In genomic region chr2:237290249-237290648, GRCh38 we compare ENCODE assay signal across 9 cellular contexts.
DNase-seq lines count a peak whose midpoint lies in the region; ATAC-seq and TF ChIP-seq lines count a peak whose summit lies in the region.
"Had no signal": no experiment of that assay in that cellular context is flagged by ENCODE, and none has a peak within 500 bp of the region (broad histone marks: within the 10 kb centered on the region; RNA-seq: fewer than 3 reads in every experiment).

No MANE protein-coding gene starts in this region.

- WGBS in upper lobe of left lung, 2 donors, result 37 to 48% methylated on average over 12 of the region's 12 CpGs

- no peak overlapping the region; a peak in 1 of 4 replicates for H3K4me3 ChIP-seq in Panc1 (ENCODE audit: low read depth in 2 of 2, low read length in 2 of 2)
- H3K4me3 ChIP-seq in fibroblast of lung (replicated peaks in 1 of 4; ENCODE audit: control extremely low read depth in 1 of 4, insufficient read depth in 1 of 4, low read depth in 3 of 4, low read length in 4 of 4), result no peak overlapping the region
- no peak overlapping the region for H3K4me3 ChIP-seq in muscle layer of duodenum (ENCODE audit: low read depth in 1 of 2, low read length in 2 of 2)
- no peak overlapping the region for H3K4me3 ChIP-seq in upper lobe of left lung

- H2AFZ ChIP-seq in fibroblast of lung (ENCODE audit: low read length), result no peak overlapping the region

- peaks cover 26% of the 10 kb centered on the region for H3K4me1 ChIP-seq in Panc1 (ENCODE audit: control insufficient read depth, insufficient read depth, low read length)
- peaks cover 13% of the 10 kb centered on the region for H3K4me1 ChIP-seq in fibroblast of lung (ENCODE audit: control insufficient read depth, extremely low read depth, insufficient read depth, low read length)
- peaks cover 25 to 27% of the 10 kb centered on the region in 2 donors for H3K4me1 ChIP-seq in muscle layer of duodenum (ENCODE audit: control insufficient read depth in 1 of 2, insufficient read depth in 2 of 2, low read length in 2 of 2)
- H3K4me1 ChIP-seq in upper lobe of left lung, result peaks cover 17 to 20% (median 18%) of the 10 kb centered on the region in 4 donors

- H3K36me3 ChIP-seq in Panc1 (ENCODE audit: control insufficient read depth, insufficient read depth, low read length), result no peaks in the 10 kb centered on the region
- H3K36me3 ChIP-seq in fibroblast of lung (ENCODE audit: control insufficient read depth, insufficient read depth, low read length), result no peaks in the 10 kb centered on the region
- H3K36me3 ChIP-seq in muscle layer of duodenum (ENCODE audit: control insufficient read depth in 1 of 2, insufficient read depth in 2 of 2, low read length in 2 of 2), result no peaks in the 10 kb centered on the region
- no peaks in the 10 kb centered on the region for H3K36me3 ChIP-seq in upper lobe of left lung

- intact Hi-C loops in Panc1 (cut with micrococcal nuclease; ENCODE audit: unreplicated experiment), result no loop called here

- BruUV-seq in Panc1 (replicated peaks; lab: Mats Ljungman, UMichigan), result no TSS peak

- POLR2A ChIA-PET in Panc1 (lab: Charles Lee), result no interaction called here

- in situ Hi-C loops in Panc1 (cut with HindIII; ENCODE audit: low pct_unique_long_range_greater_than_20kb, low sequenced_read_pairs), result no loop called here

- H3K9me3 ChIP-seq in Panc1 (ENCODE audit: control insufficient read depth, insufficient read depth, low read depth, low read length) (no peaks in the 10 kb centered on the region; the same call in 1 of the 2 replicates), fibroblast of lung (ENCODE audit: control insufficient read depth, insufficient read depth, low read depth, low read length) (no peaks in the 10 kb centered on the region), muscle layer of duodenum (ENCODE audit: control insufficient read depth in 1 of 2, low read length in 2 of 2) (no peaks in the 10 kb centered on the region), upper lobe of left lung (peaks cover 0 to 5% (median 0%) of the 10 kb centered on the region in 4 donors)

- no peak for DNase-seq in Panc1 (ENCODE audit: low read depth, low spot score)
- peak; percentile 40 to 72 for DNase-seq in fibroblast of lung (ENCODE audit: low read depth in 2 of 2)
- peak; percentile 50 to 58 for DNase-seq in upper lobe of left lung
- DNase-seq in DMS79 treated with DMSO at 0.1 percent for 48 hours (lab: John Stamatoyannopoulos, UW), result no peak
- DNase-seq in COLO668 (lab: John Stamatoyannopoulos, UW; ENCODE audit: unreplicated experiment), result no peak
- DNase-seq: GF-D8, NCI-H510A treated with DMSO at 0.1 percent for 48 hours had no signal

- H3K79me2 ChIP-seq in fibroblast of lung (ENCODE audit: control insufficient read depth, insufficient read depth, low read length), result no peaks in the 10 kb centered on the region

- CTCF ChIA-PET in Panc1 (lab: Charles Lee), result no interaction called here

- TF ChIP-seq EP300 in upper lobe of left lung (IDR thresholded peaks at IDR 0.05), result peak in 1 of 4 donors; percentile 42

- TF ChIP-seq POLR2A in upper lobe of left lung (IDR thresholded peaks at IDR 0.05), result no peak

- H3K27ac ChIP-seq in Panc1 (ENCODE audit: low read length) (peak overlapping the region; percentile 82), fibroblast of lung (ENCODE audit: insufficient read depth, low read length) (peak overlapping the region; percentile 91), muscle layer of duodenum (ENCODE audit: low read length) (peak overlapping the region; percentile 56), upper lobe of left lung (peak overlapping the region; percentile 69 to 78 (median 74))

- TF ChIP-seq CTCF in Panc1 (IDR thresholded peaks at IDR 0.05), result no peak
- TF ChIP-seq CTCF in fibroblast of lung (conservative IDR thresholded peaks at IDR 0.05 in 1 of 2, IDR thresholded peaks at IDR 0.05 in 1 of 2; ENCODE audit: low read depth in 1 of 2, low read length in 2 of 2), result no peak
- TF ChIP-seq CTCF in upper lobe of left lung (IDR thresholded peaks at IDR 0.05), result no peak

- H4K20me1 ChIP-seq in fibroblast of lung (ENCODE audit: control insufficient read depth, extremely low read depth, insufficient read depth, low read length), result no peaks in the 10 kb centered on the region

- ATAC-seq in Panc1 (peak; percentile 80), upper lobe of left lung (ENCODE audit: low FRiP score in 2 of 2) (peak; percentile 70 to 92), HG02938 (IDR thresholded peaks at IDR 0.05; ENCODE audit: unreplicated experiment) (no peak)

- H3K4me2 ChIP-seq in fibroblast of lung (ENCODE audit: extremely low read depth, insufficient read depth, low read length), result peak overlapping the region; percentile 28

- H3K9ac ChIP-seq in fibroblast of lung (ENCODE audit: insufficient read depth, low read length), result peak overlapping the region; percentile 48

- H3K27me3 ChIP-seq in Panc1 (ENCODE audit: control insufficient read depth, insufficient read depth, low read length), result no peaks in the 10 kb centered on the region
- no peaks in the 10 kb centered on the region for H3K27me3 ChIP-seq in fibroblast of lung (ENCODE audit: control insufficient read depth, insufficient read depth, low read length)
- H3K27me3 ChIP-seq in muscle layer of duodenum (ENCODE audit: low read depth, low read length), result no peaks in the 10 kb centered on the region
- no peaks in the 10 kb centered on the region for H3K27me3 ChIP-seq in upper lobe of left lung

Comparison
In these comparisons a context has a peak if more than half of its experiments do, and no peak if none do; other contexts are left out.
1. DNase-seq: peak in fibroblast of lung (2 of 2) and upper lobe of left lung (2 of 2); none in Panc1 (single experiment), DMS79 treated with DMSO at 0.1 percent for 48 hours (single experiment) and COLO668 (single experiment).
2. Peak in every context shown above with its lines, with median percentiles within 50 percentile points of each other: H3K27ac ChIP-seq.